Comparison of ENCODE assay signal across 20 cellular contexts in the genomic region with DNA sequence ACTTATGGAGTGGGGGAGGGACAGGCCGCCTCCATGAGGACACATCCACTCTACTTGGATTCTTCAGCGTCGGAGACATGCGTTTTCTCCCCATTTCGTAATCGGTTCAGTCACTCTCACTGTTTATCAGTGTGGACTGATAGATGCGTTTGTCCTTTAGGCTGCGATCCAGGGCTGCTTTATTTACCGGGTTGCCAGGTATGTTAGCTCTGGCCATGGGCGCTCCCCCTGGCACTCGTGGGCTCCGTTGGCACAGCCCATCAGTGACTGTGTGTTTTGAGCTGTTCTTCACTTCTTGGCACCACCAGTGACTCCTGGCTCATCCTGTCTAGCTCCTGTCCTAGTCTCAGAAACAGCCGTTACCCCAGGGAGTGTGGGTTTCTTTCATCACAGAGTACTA.
"Had no signal": no experiment of that assay in that cellular context is flagged by ENCODE, and none has a peak within 500 bp of the region (broad histone marks: within the 10 kb centered on the region; RNA-seq: fewer than 3 reads in every experiment).

No MANE protein-coding gene starts in this region.

- H3K27ac ChIP-seq: hepatocyte, left lung, lower lobe of right lung, ovary, sigmoid colon, spleen, suprapubic skin, thoracic aorta, tibial artery, upper lobe of right lung had no signal

- H3K36me3 ChIP-seq: left lung, lower lobe of right lung, ovary, sigmoid colon, spleen, suprapubic skin, thoracic aorta, tibial artery, upper lobe of right lung had no signal

- H3K4me3 ChIP-seq: hepatocyte, left lung, lower lobe of right lung, ovary, sigmoid colon, spleen, suprapubic skin, thoracic aorta, tibial artery, upper lobe of right lung had no signal

- H3K9me3 ChIP-seq: left lung, lower lobe of right lung, ovary, sigmoid colon, spleen, suprapubic skin, thoracic aorta, tibial artery, upper lobe of right lung had no signal

- H3K4me1 ChIP-seq: left lung, lower lobe of right lung, sigmoid colon, spleen, suprapubic skin, tibial artery, upper lobe of right lung had no signal

- H3K27me3 ChIP-seq: hepatocyte, ovary had no signal

- H3K4me2 ChIP-seq: hepatocyte had no signal

- DNase-seq: islet precursor cell; left cardiac atrium; lower lobe of right lung; mammary epithelial cell; mesenchymal stem cell; naive thymus-derived CD8-positive, alpha-beta T cell; ovary; retina; sigmoid colon; small intestine; spleen; stimulated activated CD4-positive, alpha-beta T cell treated with anti-CD3 and anti-CD28 coated beads, Interleukin-4, amount 100 ng/mL, for 24 hours; stimulated activated naive CD4-positive, alpha-beta T cell; tibial artery; trophoblast cell; upper lobe of right lung had no signal
